ENCODE assay signal across 8 cellular contexts in genomic region chr2:191245869-191246531, GRCh38. TPM values are rescaled to one million over a fixed set of nuclear protein-coding genes. Genes with fewer than 3 reads are reported as not detected.
A peak's percentile ranks its signal among the peaks of the same experiment; 100 is the strongest.
DNase-seq lines count a peak whose midpoint lies in the region; ATAC-seq, FAIRE-seq and TF ChIP-seq lines count a peak whose summit lies in the region.

No MANE protein-coding gene starts in this region.

- WGBS in A549 (ENCODE audit: missing lambda C conversion rate), result under 1% methylated on average over 22 of the region's 34 CpGs
- 6 to 9% methylated on average over 21 to 34 of the region's 34 CpGs for WGBS in testis, 2 donors

- H3K27me3 ChIP-seq in MM.1S (replicated peaks; ENCODE audit: insufficient read depth, low read length) (no peaks in the 10 kb centered on the region), endothelial cell of umbilical vein (ENCODE audit: control insufficient read depth in 2 of 2, insufficient read depth in 2 of 2, low read length in 2 of 2) (no peaks in the 10 kb centered on the region), mononuclear cell (ENCODE audit: insufficient read depth, low read length) (peaks cover 39% of the 10 kb centered on the region), testis (no peaks in the 10 kb centered on the region)

- no peaks in the 10 kb centered on the region for H3F3A ChIP-seq in MM.1S (ENCODE audit: insufficient read depth, low read length)

- ATAC-seq in A549 (peak; percentile 67 to 73), GM19043 (IDR thresholded peaks at IDR 0.05; ENCODE audit: low read depth, unreplicated experiment) (peak; percentile 23), HG03469 (IDR thresholded peaks at IDR 0.05; ENCODE audit: unreplicated experiment) (no peak)

- peak overlapping the region; percentile 80 for H2AFZ ChIP-seq in MM.1S (ENCODE audit: low read length)
- H2AFZ ChIP-seq in endothelial cell of umbilical vein (ENCODE audit: low read depth, low read length), result peak overlapping the region; percentile 88

- H3K9me2 ChIP-seq in MM.1S (replicated peaks; ENCODE audit: insufficient read depth, low read length), result no peaks in the 10 kb centered on the region

- POLR2A ChIA-PET in A549 (lab: Yijun Ruan, JAX) (interaction anchor here (1.1 to 1.5 kb wide), 3 partner anchors 28 to 74 kb away, joined by 3 to 6 read pairs (median 5); no protein-coding TSS in a partner anchor), endothelial cell of umbilical vein (lab: Charles Lee) (no interaction called here)

- H3K9me3 ChIP-seq in A549 (0 out of 3 replicates have a peak, but pooled peaks cover 3% of the 10 kb centered on the region), MM.1S (replicated peaks; ENCODE audit: insufficient read depth, low read length) (no peaks in the 10 kb centered on the region), endothelial cell of umbilical vein (replicated peaks; ENCODE audit: control insufficient read depth, insufficient read depth, low read length) (no peaks in the 10 kb centered on the region), mononuclear cell (ENCODE audit: low read depth, low read length) (no peaks in the 10 kb centered on the region), testis (no peaks in the 10 kb centered on the region)

- H3K9ac ChIP-seq in MM.1S (ENCODE audit: low read length) (peak overlapping the region; percentile 30; the same call in 1 of the 2 replicates), endothelial cell of umbilical vein (replicated peaks; ENCODE audit: extremely low read depth, insufficient read depth, low read length) (peak overlapping the region; percentile 87)

- H3K36me3 ChIP-seq in MM.1S (replicated peaks; ENCODE audit: insufficient read depth, low read length) (no peaks in the 10 kb centered on the region), endothelial cell of umbilical vein (ENCODE audit: control insufficient read depth in 2 of 2, extremely low read depth in 1 of 2, insufficient read depth in 2 of 2, low read length in 2 of 2) (no peaks in the 10 kb centered on the region), testis (ENCODE audit: low read depth, missing control alignments) (no peaks in the 10 kb centered on the region)

- CTCF ChIA-PET in A549 (lab: Yijun Ruan, JAX) (interaction anchor here (0.7 to 3.7 kb wide), 14 partner anchors 9 to 301 kb away, joined by 3 to 25 read pairs (median 3); no protein-coding TSS in a partner anchor), endothelial cell of umbilical vein (lab: Charles Lee) (interaction anchor here (0.5 to 1.9 kb wide), 7 partner anchors 28 to 257 kb away, joined by 3 to 8 read pairs (median 3); no protein-coding TSS in a partner anchor)

- H3K4me1 ChIP-seq in A549 (peaks cover 45% of the 10 kb centered on the region), MM.1S (ENCODE audit: low read length) (no peaks in the 10 kb centered on the region), endothelial cell of umbilical vein (ENCODE audit: control insufficient read depth, extremely low read depth, insufficient read depth, low read length) (peaks cover 21% of the 10 kb centered on the region), mononuclear cell (ENCODE audit: insufficient read depth, low read length) (peaks cover 17% of the 10 kb centered on the region), testis (peaks cover 5% of the 10 kb centered on the region)

- DNase-seq in A549 (ENCODE audit: low read depth in 1 of 2, low spot score in 1 of 2) (peak; percentile 61 to 71), MM.1S (no peak), endothelial cell of umbilical vein (ENCODE audit: low read depth, low spot score) (peak; percentile 60), testis (peak; percentile 61)
- DNase-seq in activated CD4-positive, alpha-beta T cell treated with anti-CD3 and anti-CD28 coated beads for 48 hours, result peak; percentile 50

- no peak for TF ChIP-seq RAD21 in A549 (conservative IDR thresholded peaks at IDR 0.05 in 1 of 2, IDR thresholded peaks at IDR 0.05 in 1 of 2)

- peak overlapping the region; percentile 93 for H3K4me2 ChIP-seq in A549
- peak overlapping the region; percentile 79 for H3K4me2 ChIP-seq in MM.1S (ENCODE audit: low read depth, low read length)
- H3K4me2 ChIP-seq in endothelial cell of umbilical vein (ENCODE audit: insufficient read depth, low read length), result peak overlapping the region; percentile 84

- dilution Hi-C loops in endothelial cell of umbilical vein (cut with MboI; ENCODE audit: extremely low pct_ligation_motif_present, low sequenced_read_pairs), result no loop called here

- BruUV-seq in endothelial cell of umbilical vein (replicated peaks; lab: Mats Ljungman, UMichigan), result no TSS peak

- no peaks in the 10 kb centered on the region for H3K9me1 ChIP-seq in endothelial cell of umbilical vein (replicated peaks; ENCODE audit: control insufficient read depth, extremely low read depth, insufficient read depth, low read length)

- no peaks in the 10 kb centered on the region for H3K79me2 ChIP-seq in MM.1S (ENCODE audit: low read length)
- H3K79me2 ChIP-seq in endothelial cell of umbilical vein (ENCODE audit: control insufficient read depth, insufficient read depth, low read length), result peaks cover 29% of the 10 kb centered on the region

- no peak for TF ChIP-seq POLR2A in A549 (IDR thresholded peaks at IDR 0.05; ENCODE audit: low read length)
- no peak for TF ChIP-seq POLR2A in endothelial cell of umbilical vein (IDR thresholded peaks at IDR 0.05; ENCODE audit: low read depth, low read length)
- TF ChIP-seq POLR2A in testis (IDR thresholded peaks at IDR 0.05), result no peak

- TF ChIP-seq EP300 in A549 (IDR thresholded peaks at IDR 0.05), result no peak

- TF ChIP-seq CTCF in A549 (IDR thresholded peaks at IDR 0.05) (no peak), MM.1S (IDR thresholded peaks at IDR 0.05; ENCODE audit: low read length) (no peak), endothelial cell of umbilical vein (IDR thresholded peaks at IDR 0.05; ENCODE audit: extremely low read depth in 1 of 2, insufficient read depth in 1 of 2, low read depth in 1 of 2, low read length in 2 of 2) (no peak), testis (IDR thresholded peaks at IDR 0.05) (no peak)

- intact Hi-C loops in endothelial cell of umbilical vein (cut with micrococcal nuclease) (loop anchor here (1.0 kb wide), 3 partner anchors 28 to 255 kb away; no protein-coding TSS in a partner anchor), testis (cut with DNase I; ENCODE audit: low total_unique reads) (no loop called here)

- peak overlapping the region; percentile 94 for H3K4me3 ChIP-seq in A549
- peak overlapping the region; percentile 80 for H3K4me3 ChIP-seq in MM.1S (ENCODE audit: low read length)
- H3K4me3 ChIP-seq in endothelial cell of umbilical vein (replicated peaks in 1 of 3; ENCODE audit: insufficient read depth in 1 of 3, low read depth in 1 of 3, low read length in 3 of 3), result peak overlapping the region; percentile 56 to 78 (median 78)
- peak overlapping the region; percentile 36 for H3K4me3 ChIP-seq in mononuclear cell (ENCODE audit: low read length)
- peak overlapping the region; percentile 69 to 79 for H3K4me3 ChIP-seq in testis

- no peaks in the 10 kb centered on the region for H4K20me1 ChIP-seq in MM.1S (ENCODE audit: insufficient read depth, low read length)
- peaks cover 2% of the 10 kb centered on the region for H4K20me1 ChIP-seq in endothelial cell of umbilical vein (replicated peaks; ENCODE audit: control insufficient read depth, extremely low read depth, insufficient read depth, low read length)

- H3K27ac ChIP-seq in A549 (peak overlapping the region; percentile 89 to 93), MM.1S (ENCODE audit: low read length) (no peak overlapping the region), endothelial cell of umbilical vein (ENCODE audit: insufficient read depth, low read depth, low read length) (peak overlapping the region; percentile 85), testis (peak overlapping the region; percentile 52 to 83)

- no peak for FAIRE-seq in A549 (lab: Jason Lieb, UNC)
- FAIRE-seq in endothelial cell of umbilical vein (lab: Jason Lieb, UNC), result peak; percentile 12

TF ChIP-seq in A549, 52 proteins besides CTCF, POLR2A, EP300 and RAD21 (continues in another document):
- TF ChIP-seq ZFP36 (IDR thresholded peaks at IDR 0.05; ENCODE audit: borderline replicate concordance, partially characterized antibody), result no peak
- no peak for TF ChIP-seq RARB (CRISPR knock-in tag; IDR thresholded peaks at IDR 0.05)
- TF ChIP-seq MAX (IDR thresholded peaks at IDR 0.05), result peak; percentile 69

TF ChIP-seq in endothelial cell of umbilical vein, 7 proteins besides CTCF, POLR2A, EP300 and RAD21:
- TF ChIP-seq POLR2AphosphoS5 (IDR thresholded peaks at IDR 0.05; ENCODE audit: insufficient read depth, low read depth, low read length), result peak; percentile 19
- no peak for TF ChIP-seq FOS (IDR thresholded peaks at IDR 0.05; ENCODE audit: borderline replicate concordance, insufficient read depth, low read length)
- TF ChIP-seq MYC (IDR thresholded peaks at IDR 0.05; ENCODE audit: low read depth, low read length), result peak; percentile 13
- no peak for TF ChIP-seq MAX (IDR thresholded peaks at IDR 0.05; ENCODE audit: insufficient read depth, insufficient read length)
- no peak for TF ChIP-seq EZH2 (IDR thresholded peaks at IDR 0.05; ENCODE audit: borderline replicate concordance, low read depth, low read length, severe bottlenecking)
TF ChIP-seq in endothelial cell of umbilical vein: peak in this region for 2.

RNA-seq across cellular contexts. Expression of gene MYO1B, which starts 0.8 kb away (rescaled TPM):
- polyA plus RNA-seq in A549 (2011; rRNA removed) (154 and 159 TPM in 2 replicates), A549 (2017; fragmentation: RNase III; extraction: RNeasy Plus Mini Kit Qiagen cat#74134 plus additional on column Dnase treatment) (77.7 to 96.4 TPM (median 77.9 TPM) in 3 replicates), endothelial cell of umbilical vein (6.4 and 8.7 TPM in 2 replicates), testis (ENCODE audit: insufficient read depth, low read depth, low replicate concordance) (14.5 TPM)
- 37.0 and 40.3 TPM in 2 replicates for polyA plus RNA-seq in A549 (2012; cell fraction: cytosol; rRNA removed)
- polyA plus RNA-seq in A549 (2012; cell fraction: nucleus; rRNA removed), result 28.8 and 43.5 TPM in 2 replicates
- 106 and 112 TPM in 2 replicates for polyA minus RNA-seq in A549 (2011; rRNA and poly(A)+ RNA removed)
- total RNA-seq in endothelial cell of umbilical vein (51.1 and 55.4 TPM in 2 replicates), mononuclear cell (0.73 TPM), testis (10 to 100 TPM; 26.8 to 30.8 TPM)
- 10.4 and 11.4 TPM in 2 replicates for polyA plus RNA-seq in endothelial cell of umbilical vein (2011; cell fraction: cytosol; rRNA removed)
- 25.9 and 36.1 TPM in 2 replicates for polyA plus RNA-seq in endothelial cell of umbilical vein (2011; cell fraction: nucleus; rRNA removed)
- 13.4 and 31.5 TPM in 2 replicates for polyA plus RNA-seq in endothelial cell of umbilical vein (2012)
- polyA minus RNA-seq in endothelial cell of umbilical vein, result 33.6 and 34.5 TPM in 2 replicates
- 6.7 TPM for polyA minus RNA-seq in endothelial cell of umbilical vein (2011; cell fraction: cytosol; rRNA and poly(A)+ RNA removed)
- 62.8 and 97.2 TPM in 2 replicates for polyA minus RNA-seq in endothelial cell of umbilical vein (2011; cell fraction: nucleus; rRNA and poly(A)+ RNA removed)

Comparison
In these comparisons a context has a peak if more than half of its experiments do, and no peak if none do; other contexts are left out.
1. H3K4me3 ChIP-seq: peak in every context shown above with its lines; median percentile 94 in A549; 80 in MM.1S; 78 in endothelial cell of umbilical vein; 74 in testis; 36 in mononuclear cell.
2. RNA of gene MYO1B, which starts 0.8 kb away (total RNA-seq): 51.1 to 55.4 TPM in endothelial cell of umbilical vein and 26.8 to 30.8 TPM in testis; 0.73 TPM in mononuclear cell (single experiment); every median in the first group is over 10 times any median in the second.
3. Peak in every context shown above with its lines, with median percentiles within 50 percentile points of each other: H3K4me2 ChIP-seq.